ENCODE assay signal across 8 cellular contexts in the genomic region with DNA sequence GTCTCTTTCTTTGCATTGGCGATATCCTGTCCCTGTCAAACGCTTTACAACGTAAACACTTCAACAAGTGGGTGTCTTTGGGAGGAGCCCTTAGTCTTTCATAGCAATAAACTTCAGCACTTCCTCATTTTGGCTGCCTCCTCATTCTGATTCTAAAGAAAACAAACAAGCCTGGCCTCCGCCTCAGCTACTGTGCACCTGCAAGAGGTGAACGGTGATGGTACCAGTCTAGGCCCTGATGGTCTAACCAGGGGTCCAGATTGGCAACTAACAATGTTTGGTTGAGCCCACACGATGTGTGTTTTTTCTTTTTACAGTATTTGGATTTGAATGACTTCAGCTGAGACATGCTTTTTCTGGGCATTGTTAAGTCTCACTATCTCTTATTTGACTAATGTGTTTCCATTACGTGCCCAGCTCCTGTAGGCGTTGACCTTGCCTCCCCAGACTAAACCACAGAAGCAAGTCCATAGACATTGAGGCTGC. TPM values are rescaled to one million over a fixed set of nuclear protein-coding genes. Genes with fewer than 3 reads are reported as not detected.
DNase-seq lines count a peak whose midpoint lies in the region; ATAC-seq lines count a peak whose summit lies in the region.

No MANE protein-coding gene starts in this region.

- H3K27me3 Mint-ChIP-seq in stimulated activated memory B cell treated with anti-CD40 and anti-IgM and Interleukin-4, amounts not matched to agents 10 μg/mL and 1 μg/mL and 100 μg/mL, for 72 hours = no peaks in the 10 kb centered on the region

- no peaks in the 10 kb centered on the region for H3K9me3 Mint-ChIP-seq in stimulated activated memory B cell treated with anti-CD40 and anti-IgM and Interleukin-4, amounts not matched to agents 10 μg/mL and 1 μg/mL and 100 μg/mL, for 72 hours

- peak; percentile 77 for ATAC-seq in GM21423 (IDR thresholded peaks at IDR 0.05; ENCODE audit: unreplicated experiment)
- ATAC-seq in HG03565 (IDR thresholded peaks at IDR 0.05; ENCODE audit: unreplicated experiment) = peak; percentile 86
- ATAC-seq in stimulated activated memory B cell treated with anti-CD40 and anti-IgM and Interleukin-4, amounts not matched to agents 10 μg/mL and 1 μg/mL and 100 μg/mL, for 72 hours = peak; percentile 97
- ATAC-seq in sciatic nerve = no peak

- peak; percentile 14 for DNase-seq in DMS53 treated with DMSO at 0.1 percent for 48 hours (lab: John Stamatoyannopoulos, UW; ENCODE audit: unreplicated experiment)
- DNase-seq in activated CD4-positive, alpha-beta T cell treated with anti-CD3 and anti-CD28 coated beads, Interleukin-2, amount 50 U/mL, for 48 hours = peak; percentile 43 to 51
- no peak for DNase-seq in COLO829 (ENCODE audit: low spot score)
- no peak for DNase-seq in sciatic nerve (ENCODE audit: low spot score)
- no peak for DNase-seq in inferior parietal cortex (ENCODE audit: extremely low spot score)

- H3K27ac Mint-ChIP-seq in stimulated activated memory B cell treated with anti-CD40 and anti-IgM and Interleukin-4, amounts not matched to agents 10 μg/mL and 1 μg/mL and 100 μg/mL, for 72 hours = peak overlapping the region; percentile 97

- H3K4me3 Mint-ChIP-seq in stimulated activated memory B cell treated with anti-CD40 and anti-IgM and Interleukin-4, amounts not matched to agents 10 μg/mL and 1 μg/mL and 100 μg/mL, for 72 hours = peak overlapping the region; percentile 69

- intact Hi-C loops in sciatic nerve (cut with DNase I) = loop anchor here (5.0 kb wide), 1 partner anchor 1929 kb away; no protein-coding TSS in a partner anchor

- H3K4me1 Mint-ChIP-seq in stimulated activated memory B cell treated with anti-CD40 and anti-IgM and Interleukin-4, amounts not matched to agents 10 μg/mL and 1 μg/mL and 100 μg/mL, for 72 hours = peaks cover 27% of the 10 kb centered on the region

- H3K36me3 Mint-ChIP-seq in stimulated activated memory B cell treated with anti-CD40 and anti-IgM and Interleukin-4, amounts not matched to agents 10 μg/mL and 1 μg/mL and 100 μg/mL, for 72 hours = no peaks in the 10 kb centered on the region

RNA-seq across cellular contexts. Expression of gene CUL3, which starts 53.2 kb away (rescaled TPM):
- 126 TPM for total RNA-seq in sciatic nerve

Comparison
In these comparisons a context has a peak if more than half of its experiments do, and no peak if none do; other contexts are left out.
1. DNase-seq: peak in DMS53 treated with DMSO at 0.1 percent for 48 hours (single experiment) and activated CD4-positive, alpha-beta T cell treated with anti-CD3 and anti-CD28 coated beads, Interleukin-2, amount 50 U/mL, for 48 hours (2 of 2); none in COLO829 (single experiment), sciatic nerve (single experiment) and inferior parietal cortex (single experiment).